ENCODE assay signal across 2 cellular contexts in genomic region chr12:120246705-120247104, GRCh38. TPM values are rescaled to one million over a fixed set of nuclear protein-coding genes. Genes with fewer than 3 reads are reported as not detected.
"Had no signal": no experiment of that assay in that cellular context is flagged by ENCODE, and none has a peak within 500 bp of the region (broad histone marks: within the 10 kb centered on the region; RNA-seq: fewer than 3 reads in every experiment).

No MANE protein-coding gene starts in this region.

RNA-seq across cellular contexts. Expression of gene RNU4-2, which starts 45.0 kb away (rescaled TPM):
- polyA plus RNA-seq: small intestine, thymus had no signal

RNA-seq across cellular contexts. Expression of gene RNU4-1, which starts 46.3 kb away (rescaled TPM):
- polyA plus RNA-seq: small intestine, thymus had no signal
